ENCODE assay signal across 1 cellular context in the genomic region with DNA sequence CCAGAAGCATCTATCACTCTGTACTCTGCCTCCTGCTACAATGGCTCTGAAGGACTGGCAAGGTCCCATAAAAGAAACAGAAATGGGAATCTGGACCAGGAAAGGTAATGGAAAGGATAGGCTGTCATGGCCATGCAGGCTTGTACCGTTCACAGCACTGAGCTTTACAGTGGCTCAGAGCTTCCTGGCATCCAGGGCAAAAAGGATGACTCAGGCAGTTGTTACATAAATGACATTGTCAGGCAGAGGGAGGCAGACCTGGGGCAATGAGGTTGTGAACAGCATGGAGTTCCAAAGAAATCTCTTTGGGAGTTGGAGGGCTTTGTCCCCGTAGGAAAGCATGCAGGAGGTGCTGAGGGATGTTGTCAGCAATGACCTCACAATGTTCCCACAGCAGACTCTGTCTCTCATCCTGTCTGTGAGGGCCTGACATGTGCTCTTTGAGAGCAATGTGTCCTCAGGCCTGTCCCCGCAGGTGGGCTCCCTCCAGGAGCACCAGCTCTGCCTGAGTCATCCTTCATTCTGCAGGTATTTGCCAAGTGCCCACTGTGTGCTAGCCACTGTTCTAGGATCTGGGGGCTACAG.
TF ChIP-seq lines count a peak whose summit lies in the region.

No MANE protein-coding gene starts in this region.

TF ChIP-seq in endothelial cell of umbilical vein, 7 proteins besides CTCF, POLR2A, EP300 and RAD21:
- TF ChIP-seq GATA2 (IDR thresholded peaks at IDR 0.05; ENCODE audit: insufficient read depth, insufficient read length, low read depth, low read length) (no peak), JUN (IDR thresholded peaks at IDR 0.05; ENCODE audit: borderline replicate concordance, insufficient read depth, insufficient read length, low read depth) (no peak), POLR2AphosphoS5 (IDR thresholded peaks at IDR 0.05; ENCODE audit: insufficient read depth, low read depth, low read length) (no peak), FOS (IDR thresholded peaks at IDR 0.05; ENCODE audit: borderline replicate concordance, insufficient read depth, low read length) (no peak)
